In the genomic region with DNA sequence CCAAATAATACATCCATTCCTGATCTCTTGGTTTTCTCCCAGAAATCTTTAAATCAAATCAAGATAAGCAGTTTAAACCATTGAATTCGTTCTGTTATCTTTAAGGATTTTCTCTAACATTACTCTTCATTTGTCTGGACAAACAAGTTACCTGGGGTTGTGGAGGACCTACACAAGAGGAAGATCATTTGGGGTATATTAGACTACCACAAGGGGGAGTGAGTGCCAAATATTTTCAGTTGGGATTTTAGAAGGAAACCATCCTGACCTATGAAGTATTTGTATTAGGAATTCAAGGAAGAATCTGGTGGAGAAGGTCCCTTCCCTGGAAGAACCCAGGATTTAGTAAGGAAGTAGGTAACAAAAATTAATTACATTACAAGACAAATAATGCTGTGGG, we compare ENCODE assay signal across 10 cellular contexts. TPM values are rescaled to one million over a fixed set of nuclear protein-coding genes. Genes with fewer than 3 reads are reported as not detected.
DNase-seq lines count a peak whose midpoint lies in the region; ATAC-seq, FAIRE-seq and TF ChIP-seq lines count a peak whose summit lies in the region.
"Had no signal": no experiment of that assay in that cellular context is flagged by ENCODE, and none has a peak within 500 bp of the region (broad histone marks: within the 10 kb centered on the region; RNA-seq: fewer than 3 reads in every experiment).

No MANE protein-coding gene starts in this region.

- no peaks in the 10 kb centered on the region for H3K36me3 Mint-ChIP-seq in CD8-positive, alpha-beta T cell
- H3K36me3 Mint-ChIP-seq: stimulated activated naive B cell treated with anti-CD40 and anti-IgM and Interleukin-4, amounts not matched to agents 10 μg/mL and 1 μg/mL and 100 μg/mL, for 72 hours had no signal

- no peaks in the 10 kb centered on the region for H3K4me1 ChIP-seq in CD8-positive, alpha-beta T cell (ENCODE audit: insufficient read depth, low read length)
- no peaks in the 10 kb centered on the region for H3K4me1 ChIP-seq in HepG2 (ENCODE audit: insufficient read depth, low read length)

- in situ Hi-C loops in HepG2 (cut with HindIII; ENCODE audit: extremely low pct_ligation_motif_present, low pct_unique_long_range_greater_than_20kb) = no loop called here

- no peak for DNase-seq in CD8-positive, alpha-beta T cell
- DNase-seq in HPDE6-E6E7 (ENCODE audit: extremely low spot score) (peak; percentile 28), WERI-Rb-1 (no peak), HepG2 (ENCODE audit: low spot score) (peak; percentile 37), HCEC 1CT (no peak), NCI-H1436 treated with DMSO at 0.1 percent for 48 hours (lab: John Stamatoyannopoulos, UW) (no peak)
- DNase-seq: stimulated activated naive B cell treated with anti-CD40 and anti-IgM and Interleukin-4, amounts not matched to agents 10 μg/mL and 1 μg/mL and 100 μg/mL, for 72 hours had no signal

- TF ChIP-seq RAD21 in HepG2 (CRISPR knock-in tag; IDR thresholded peaks at IDR 0.05) = no peak

- no peak overlapping the region for H3K4me3 ChIP-seq in CD8-positive, alpha-beta T cell (ENCODE audit: low read depth, low read length)
- H3K4me3 ChIP-seq in WERI-Rb-1 (ENCODE audit: low read depth, low read length) (no peak overlapping the region), HepG2 (replicated peaks in 1 of 3; ENCODE audit: insufficient read depth in 1 of 3, low read depth in 2 of 3, low read length in 3 of 3) (no peak overlapping the region)

- H4K20me1 ChIP-seq in HepG2 (ENCODE audit: insufficient read depth, low read length) = no peaks in the 10 kb centered on the region

- TF ChIP-seq CTCF in CD8-positive, alpha-beta T cell (IDR thresholded peaks at IDR 0.05) = peak; percentile 21
- TF ChIP-seq CTCF in WERI-Rb-1 (IDR thresholded peaks at IDR 0.05; ENCODE audit: low read depth, low read length) (peak; percentile 39), HepG2 (CRISPR knock-in tag; IDR thresholded peaks at IDR 0.05) (peak; percentile 49)

- FAIRE-seq in HepG2 (lab: Jason Lieb, UNC) = peak; percentile 63
- FAIRE-seq: islet of Langerhans had no signal

- TF ChIP-seq EP300 in HepG2 (IDR thresholded peaks at IDR 0.05; ENCODE audit: low read depth in 2 of 2, low read length in 2 of 2) = no peak
- TF ChIP-seq EP300 in HepG2 (CRISPR knock-in tag; IDR thresholded peaks at IDR 0.05; ENCODE audit: borderline replicate concordance) = no peak

- H3K27ac Mint-ChIP-seq in CD8-positive, alpha-beta T cell = no peak overlapping the region
- H3K27ac Mint-ChIP-seq: stimulated activated naive B cell treated with anti-CD40 and anti-IgM and Interleukin-4, amounts not matched to agents 10 μg/mL and 1 μg/mL and 100 μg/mL, for 72 hours had no signal

- no peaks in the 10 kb centered on the region for H3K9me3 Mint-ChIP-seq in CD8-positive, alpha-beta T cell
- H3K9me3 Mint-ChIP-seq: stimulated activated naive B cell treated with anti-CD40 and anti-IgM and Interleukin-4, amounts not matched to agents 10 μg/mL and 1 μg/mL and 100 μg/mL, for 72 hours had no signal

- TF ChIP-seq POLR2A in HepG2 (IDR thresholded peaks at IDR 0.05; ENCODE audit: insufficient read depth in 1 of 2, low read depth in 2 of 2, low read length in 2 of 2) = no peak

- no peaks in the 10 kb centered on the region for H3K36me3 ChIP-seq in CD8-positive, alpha-beta T cell (ENCODE audit: insufficient read depth, low read length)
- H3K36me3 ChIP-seq in WERI-Rb-1 (no peaks in the 10 kb centered on the region), HepG2 (replicated peaks in 1 of 2; ENCODE audit: control insufficient read depth in 1 of 2, insufficient read depth in 2 of 2, low read length in 2 of 2) (no peaks in the 10 kb centered on the region)

- no peak for ATAC-seq in CD8-positive, alpha-beta T cell
- ATAC-seq in HepG2 (peak; percentile 66), HG03439 (IDR thresholded peaks at IDR 0.05; ENCODE audit: unreplicated experiment) (no peak), GM21381 (IDR thresholded peaks at IDR 0.05; ENCODE audit: unreplicated experiment) (no peak)
- ATAC-seq: stimulated activated naive B cell treated with anti-CD40 and anti-IgM and Interleukin-4, amounts not matched to agents 10 μg/mL and 1 μg/mL and 100 μg/mL, for 72 hours had no signal

- POLR2A ChIA-PET in CD8-positive, alpha-beta T cell (lab: Charles Lee) = no interaction called here
- POLR2A ChIA-PET in HepG2 (lab: Yijun Ruan, JAX) = no interaction called here

- H3K27me3 ChIP-seq in CD8-positive, alpha-beta T cell (ENCODE audit: insufficient read depth, low read length) = no peaks in the 10 kb centered on the region
- H3K27me3 ChIP-seq in WERI-Rb-1 (ENCODE audit: insufficient read depth, low read depth, severe bottlenecking) (peaks cover 13% of the 10 kb centered on the region), HepG2 (ENCODE audit: control insufficient read depth in 1 of 2, insufficient read depth in 2 of 2, low read length in 2 of 2) (peaks cover 0 to 6% of the 10 kb centered on the region in 2 experiments; a peak in 1 of 5 replicates)

- H3K4me1 Mint-ChIP-seq in CD8-positive, alpha-beta T cell (ENCODE audit: low read depth) = no peaks in the 10 kb centered on the region
- H3K4me1 Mint-ChIP-seq: stimulated activated naive B cell treated with anti-CD40 and anti-IgM and Interleukin-4, amounts not matched to agents 10 μg/mL and 1 μg/mL and 100 μg/mL, for 72 hours had no signal

- no peak overlapping the region for H3K4me3 Mint-ChIP-seq in CD8-positive, alpha-beta T cell
- H3K4me3 Mint-ChIP-seq: stimulated activated naive B cell treated with anti-CD40 and anti-IgM and Interleukin-4, amounts not matched to agents 10 μg/mL and 1 μg/mL and 100 μg/mL, for 72 hours had no signal

- WGBS in HepG2 (ENCODE audit: low lambda C conversion rate) = 0% methylated on average over 1 of the region's 1 CpG

- no peaks in the 10 kb centered on the region for H3K79me2 ChIP-seq in HepG2 (ENCODE audit: insufficient read depth, low read length)

- no peak overlapping the region for H3K27ac ChIP-seq in CD8-positive, alpha-beta T cell (ENCODE audit: low read depth, low read length)
- no peak overlapping the region for H3K27ac ChIP-seq in WERI-Rb-1
- no peak overlapping the region for H3K27ac ChIP-seq in HepG2 (ENCODE audit: extremely low read length, insufficient read depth, low read length)

- H3K4me2 ChIP-seq in HepG2 (ENCODE audit: low read depth, low read length) = no peak overlapping the region

- peaks cover 37% of the 10 kb centered on the region for H3K27me3 Mint-ChIP-seq in CD8-positive, alpha-beta T cell (ENCODE audit: low read depth)

- H2AFZ ChIP-seq in HepG2 (ENCODE audit: low read length) = no peak overlapping the region

- H3K9me3 ChIP-seq in CD8-positive, alpha-beta T cell (ENCODE audit: low read length) = no peaks in the 10 kb centered on the region
- H3K9me3 ChIP-seq in WERI-Rb-1 (ENCODE audit: severe bottlenecking) = no peaks in the 10 kb centered on the region
- H3K9me3 ChIP-seq in HepG2 (ENCODE audit: low read length) = no peaks in the 10 kb centered on the region

- CTCF ChIA-PET in CD8-positive, alpha-beta T cell (lab: Charles Lee) = no interaction called here
- CTCF ChIA-PET in HepG2 (lab: Yijun Ruan, JAX; ENCODE audit: low intra/inter-chr PET ratio, low total read pairs) = interaction anchor here (1.5 kb wide), 1 partner anchor 118 kb away, joined by 4 read pairs; no protein-coding TSS in a partner anchor

- intact Hi-C loops in CD8-positive, alpha-beta T cell (cut with DNase I, micrococcal nuclease) = loop anchor here (2.0 to 10.0 kb wide), 2 partner anchors 719 kb away; a partner anchor contains a TSS
- intact Hi-C loops in HepG2 (cut with micrococcal nuclease; ENCODE audit: unreplicated experiment) = loop anchor here (1.0 to 5.0 kb wide), 2 partner anchors 86 to 119 kb away; no protein-coding TSS in a partner anchor

- no TSS peak for BruUV-seq in HepG2 (replicated peaks; lab: Mats Ljungman, UMichigan)

- H3K9ac ChIP-seq in HepG2 (ENCODE audit: insufficient read depth, low read depth, low read length) = no peak overlapping the region

RNA-seq across cellular contexts. Expression of a gene that starts 12.0 kb away (rescaled TPM):
- total RNA-seq in CD8-positive, alpha-beta T cell = not detected
- not detected in 2 replicates for total RNA-seq in HepG2 (2016; rRNA removed; fragmentation: Illumina TruSeq; extraction: Trizol)
- total RNA-seq in HepG2 (2016; cell fraction: cytosol; rRNA removed; fragmentation: Illumina TruSeq; extraction: Trizol; ENCODE audit: low read depth) = not detected in 2 replicates
- total RNA-seq in HepG2 (2016; cell fraction: insoluble cytoplasmic fraction; rRNA removed; fragmentation: Illumina TruSeq; extraction: Trizol) = 0.11 TPM in 1 of 2 replicates, not detected in the other
- total RNA-seq in HepG2 (2016; cell fraction: membrane; rRNA removed; fragmentation: Illumina TruSeq; extraction: Trizol) = not detected in 2 replicates
- not detected in 2 replicates for total RNA-seq in HepG2 (2016; cell fraction: nucleus; rRNA removed; fragmentation: Illumina TruSeq; extraction: Trizol)
- polyA plus RNA-seq in HepG2 (2011; rRNA removed) = 0.03 and 0.05 TPM in 2 replicates
- polyA plus RNA-seq in HepG2 (2011; cell fraction: cytosol; rRNA removed) = 0.04 and 0.09 TPM in 2 replicates
- polyA plus RNA-seq in HepG2 (2011; cell fraction: nucleus; rRNA removed) = 0.16 TPM in 2 replicates
- 0.03 and 0.20 TPM in 2 replicates for polyA plus RNA-seq in HepG2 (2012)
- not detected in 2 replicates for polyA plus RNA-seq in HepG2 (2016; cell fraction: cytosol; fragmentation: Illumina TruSeq; extraction: Trizol; ENCODE audit: low read depth)
- polyA plus RNA-seq in HepG2 (2016; cell fraction: insoluble cytoplasmic fraction; fragmentation: Illumina TruSeq; extraction: Trizol; ENCODE audit: low read depth) = not detected in 2 replicates
- polyA plus RNA-seq in HepG2 (2016; cell fraction: membrane; fragmentation: Illumina TruSeq; extraction: Trizol; ENCODE audit: low read depth) = not detected in 2 replicates
- not detected in 2 replicates for polyA plus RNA-seq in HepG2 (2016; cell fraction: nucleus; fragmentation: Illumina TruSeq; extraction: Trizol; ENCODE audit: insufficient read depth, low read depth)
- 0.24 TPM in 1 of 2 replicates, not detected in the other for polyA minus RNA-seq in HepG2 (2011; rRNA and poly(A)+ RNA removed; ENCODE audit: low replicate concordance)
- polyA minus RNA-seq in HepG2 (2011; cell fraction: cytosol; rRNA and poly(A)+ RNA removed) = 0.53 TPM in 1 of 2 replicates, not detected in the other
- polyA minus RNA-seq in HepG2 (2011; cell fraction: nucleus; rRNA and poly(A)+ RNA removed) = 0.26 and 0.62 TPM in 2 replicates

RNA-seq across cellular contexts. Expression of a gene that starts 46.6 kb away (rescaled TPM):
- 10 to 100 TPM; 55.1 TPM for total RNA-seq in CD8-positive, alpha-beta T cell
- 110 and 177 TPM in 2 replicates for total RNA-seq in HepG2 (2016; rRNA removed; fragmentation: Illumina TruSeq; extraction: Trizol)
- 15.5 and 18.0 TPM in 2 replicates for total RNA-seq in HepG2 (2016; cell fraction: cytosol; rRNA removed; fragmentation: Illumina TruSeq; extraction: Trizol; ENCODE audit: low read depth)
- 117 and 184 TPM in 2 replicates for total RNA-seq in HepG2 (2016; cell fraction: insoluble cytoplasmic fraction; rRNA removed; fragmentation: Illumina TruSeq; extraction: Trizol)
- 30.7 and 37.3 TPM in 2 replicates for total RNA-seq in HepG2 (2016; cell fraction: membrane; rRNA removed; fragmentation: Illumina TruSeq; extraction: Trizol)
- 71.1 and 72.1 TPM in 2 replicates for total RNA-seq in HepG2 (2016; cell fraction: nucleus; rRNA removed; fragmentation: Illumina TruSeq; extraction: Trizol)
- polyA plus RNA-seq in HepG2 (2011; rRNA removed) = 63.2 and 77.3 TPM in 2 replicates
- polyA plus RNA-seq in HepG2 (2011; cell fraction: cytosol; rRNA removed) = 41.6 and 48.8 TPM in 2 replicates
- polyA plus RNA-seq in HepG2 (2011; cell fraction: nucleus; rRNA removed) = 44.8 and 48.6 TPM in 2 replicates
- 49.6 and 59.5 TPM in 2 replicates for polyA plus RNA-seq in HepG2 (2012)
- polyA plus RNA-seq in HepG2 (2016; cell fraction: cytosol; fragmentation: Illumina TruSeq; extraction: Trizol; ENCODE audit: low read depth) = 13.7 and 18.4 TPM in 2 replicates
- 142 and 150 TPM in 2 replicates for polyA plus RNA-seq in HepG2 (2016; cell fraction: insoluble cytoplasmic fraction; fragmentation: Illumina TruSeq; extraction: Trizol; ENCODE audit: low read depth)
- polyA plus RNA-seq in HepG2 (2016; cell fraction: membrane; fragmentation: Illumina TruSeq; extraction: Trizol; ENCODE audit: low read depth) = 18.9 and 20.9 TPM in 2 replicates
- polyA plus RNA-seq in HepG2 (2016; cell fraction: nucleus; fragmentation: Illumina TruSeq; extraction: Trizol; ENCODE audit: insufficient read depth, low read depth) = 82.5 and 87.2 TPM in 2 replicates
- polyA minus RNA-seq in HepG2 (2011; rRNA and poly(A)+ RNA removed; ENCODE audit: low replicate concordance) = 54.9 and 71.4 TPM in 2 replicates
- polyA minus RNA-seq in HepG2 (2011; cell fraction: cytosol; rRNA and poly(A)+ RNA removed) = 33.8 and 40.5 TPM in 2 replicates
- polyA minus RNA-seq in HepG2 (2011; cell fraction: nucleus; rRNA and poly(A)+ RNA removed) = 50.3 and 76.6 TPM in 2 replicates

RNA-seq across cellular contexts. Expression of a gene that starts 59.2 kb away (rescaled TPM):
- not detected for total RNA-seq in CD8-positive, alpha-beta T cell
- total RNA-seq in HepG2 (2016; rRNA removed; fragmentation: Illumina TruSeq; extraction: Trizol) = 408 and 784 TPM in 2 replicates
- total RNA-seq in HepG2 (2016; cell fraction: cytosol; rRNA removed; fragmentation: Illumina TruSeq; extraction: Trizol; ENCODE audit: low read depth) = 56.7 and 69.7 TPM in 2 replicates
- 374 and 784 TPM in 2 replicates for total RNA-seq in HepG2 (2016; cell fraction: insoluble cytoplasmic fraction; rRNA removed; fragmentation: Illumina TruSeq; extraction: Trizol)
- 96.6 and 132 TPM in 2 replicates for total RNA-seq in HepG2 (2016; cell fraction: membrane; rRNA removed; fragmentation: Illumina TruSeq; extraction: Trizol)
- total RNA-seq in HepG2 (2016; cell fraction: nucleus; rRNA removed; fragmentation: Illumina TruSeq; extraction: Trizol) = 538 and 629 TPM in 2 replicates
- 226 and 273 TPM in 2 replicates for polyA plus RNA-seq in HepG2 (2011; rRNA removed)
- 107 and 238 TPM in 2 replicates for polyA plus RNA-seq in HepG2 (2011; cell fraction: cytosol; rRNA removed)
- polyA plus RNA-seq in HepG2 (2011; cell fraction: nucleus; rRNA removed) = 60.1 and 85.7 TPM in 2 replicates
- polyA plus RNA-seq in HepG2 (2012) = 449 and 489 TPM in 2 replicates
- polyA plus RNA-seq in HepG2 (2016; cell fraction: cytosol; fragmentation: Illumina TruSeq; extraction: Trizol; ENCODE audit: low read depth) = 53.8 and 63.1 TPM in 2 replicates
- polyA plus RNA-seq in HepG2 (2016; cell fraction: insoluble cytoplasmic fraction; fragmentation: Illumina TruSeq; extraction: Trizol; ENCODE audit: low read depth) = 379 and 391 TPM in 2 replicates
- 70.9 and 94.9 TPM in 2 replicates for polyA plus RNA-seq in HepG2 (2016; cell fraction: membrane; fragmentation: Illumina TruSeq; extraction: Trizol; ENCODE audit: low read depth)
- polyA plus RNA-seq in HepG2 (2016; cell fraction: nucleus; fragmentation: Illumina TruSeq; extraction: Trizol; ENCODE audit: insufficient read depth, low read depth) = 850 and 880 TPM in 2 replicates
- polyA minus RNA-seq in HepG2 (2011; rRNA and poly(A)+ RNA removed; ENCODE audit: low replicate concordance) = 57.2 TPM in 1 of 2 replicates, not detected in the other
- polyA minus RNA-seq in HepG2 (2011; cell fraction: cytosol; rRNA and poly(A)+ RNA removed) = 69.4 and 146 TPM in 2 replicates
- polyA minus RNA-seq in HepG2 (2011; cell fraction: nucleus; rRNA and poly(A)+ RNA removed) = 65.9 and 110 TPM in 2 replicates

Comparison
In these comparisons a context has a peak if more than half of its experiments do, and no peak if none do; other contexts are left out.
1. DNase-seq: peak in HPDE6-E6E7 (single experiment) and HepG2 (single experiment); none in CD8-positive, alpha-beta T cell (0 of 7), WERI-Rb-1 (single experiment), HCEC 1CT (single experiment) and NCI-H1436 treated with DMSO at 0.1 percent for 48 hours (single experiment).
2. RNA of a gene that starts 59.2 kb away (total RNA-seq): 56.7 to 784 TPM in HepG2; not detected in CD8-positive, alpha-beta T cell; every median in the first group is over 10 times any median in the second.
3. Peak in every context shown above with its lines, with median percentiles within 50 percentile points of each other: CTCF ChIP-seq.